Comparison of ENCODE assay signal across 8 cellular contexts in genomic region chr17:38730526-38731379, GRCh38. TPM values are rescaled to one million over a fixed set of nuclear protein-coding genes. Genes with fewer than 3 reads are reported as not detected.
DNase-seq lines count a peak whose midpoint lies in the region; ATAC-seq and TF ChIP-seq lines count a peak whose summit lies in the region.

No MANE protein-coding gene starts in this region.

- peak; percentile 94 to 98 for TF ChIP-seq POLR2A in Peyer's patch (IDR thresholded peaks at IDR 0.05)

- no peak overlapping the region for H3K23ac ChIP-seq in H9 (ENCODE audit: insufficient read length, low read depth, low read length)

- no peak overlapping the region for H3T11ph ChIP-seq in H9 (ENCODE audit: low read length)

- H2BK15ac ChIP-seq in H9 (ENCODE audit: low read depth, low read length), result no peak overlapping the region

- TF ChIP-seq CTCF in H9 (conservative IDR thresholded peaks at IDR 0.05), result no peak
- no peak for TF ChIP-seq CTCF in Peyer's patch (IDR thresholded peaks at IDR 0.05)

- no peaks in the 10 kb centered on the region for H3K9me3 ChIP-seq in H9 (ENCODE audit: control insufficient read depth, low read depth, low read length)
- H3K9me3 ChIP-seq in Peyer's patch, result no peaks in the 10 kb centered on the region
- H3K9me3 ChIP-seq in stomach smooth muscle (ENCODE audit: control insufficient read depth in 2 of 2, low read length in 2 of 2), result no peaks in the 10 kb centered on the region

- H3K4me1 Mint-ChIP-seq in H9, result peaks cover 20 to 39% of the 10 kb centered on the region in 2 experiments
- H3K4me1 Mint-ChIP-seq in central memory CD8-positive, alpha-beta T cell, result peaks cover 84% of the 10 kb centered on the region

- H3K9ac ChIP-seq in H9 (ENCODE audit: extremely low read depth, insufficient read length, low read length) (peak overlapping the region; percentile 50), stomach smooth muscle (ENCODE audit: low read length in 2 of 2) (peak overlapping the region; percentile 86)

- H3K4me2 ChIP-seq in H9 (ENCODE audit: insufficient read depth, insufficient read length, low read length), result peak overlapping the region; percentile 82

- H3K4me1 ChIP-seq in H9 (ENCODE audit: insufficient read depth, low read length) (peaks cover 2% of the 10 kb centered on the region; the same call in 1 of the 2 replicates), Peyer's patch (peaks cover 12 to 69% (median 32%) of the 10 kb centered on the region in 4 donors), stomach smooth muscle (ENCODE audit: control insufficient read depth, insufficient read depth, low read length) (peaks cover 43% of the 10 kb centered on the region)

- ATAC-seq in central memory CD8-positive, alpha-beta T cell (replicated peaks; ENCODE audit: extremely low read depth, poor library complexity, severe bottlenecking), result no peak
- ATAC-seq in left lobe of liver (peak; percentile 76), GM21423 (IDR thresholded peaks at IDR 0.05; ENCODE audit: unreplicated experiment) (no peak), GM18867 (IDR thresholded peaks at IDR 0.05; ENCODE audit: unreplicated experiment) (no peak)

- peaks cover 0 to 5% (median 0%) of the 10 kb centered on the region in 3 donors for H3K36me3 ChIP-seq in Peyer's patch
- H3K36me3 ChIP-seq in stomach smooth muscle (ENCODE audit: control insufficient read depth in 2 of 2, insufficient read depth in 2 of 2, low read length in 2 of 2), result peaks cover 4 to 12% of the 10 kb centered on the region in 2 donors

- H2AK5ac ChIP-seq in H9 (ENCODE audit: insufficient read length, low read length), result no peak overlapping the region

- H2BK12ac ChIP-seq in H9 (ENCODE audit: insufficient read length, low read depth, low read length), result no peak overlapping the region

- no peak overlapping the region for H2BK5ac ChIP-seq in H9 (ENCODE audit: insufficient read length, low read length)

- H3K56ac ChIP-seq in H9 (ENCODE audit: insufficient read length, low read depth, low read length), result no peak overlapping the region

- peaks cover 5% of the 10 kb centered on the region for H3K23me2 ChIP-seq in H9 (ENCODE audit: insufficient read length, low read depth, low read length, poor library complexity, severe bottlenecking)

- H3K14ac ChIP-seq in H9 (ENCODE audit: insufficient read depth, low read length), result no peak overlapping the region

- H4K20me1 ChIP-seq in H9 (ENCODE audit: control insufficient read depth, insufficient read depth, insufficient read length), result no peaks in the 10 kb centered on the region

- H3K4me3 Mint-ChIP-seq in H9, result peak overlapping the region; percentile 82 to 96
- H3K4me3 Mint-ChIP-seq in central memory CD8-positive, alpha-beta T cell, result peak overlapping the region; percentile 93

- no peaks in the 10 kb centered on the region; a peak in 1 of 5 replicates for H3K9me3 Mint-ChIP-seq in H9
- H3K9me3 Mint-ChIP-seq in central memory CD8-positive, alpha-beta T cell, result peaks cover 5% of the 10 kb centered on the region

- no peaks in the 10 kb centered on the region for H3K79me2 ChIP-seq in H9 (ENCODE audit: insufficient read depth, low read length)

- H3K4me3 ChIP-seq in Peyer's patch (peak overlapping the region; percentile 78 to 96 (median 86)), stomach smooth muscle (ENCODE audit: low read length in 2 of 2) (peak overlapping the region; percentile 86 to 88)

- H3K18ac ChIP-seq in H9 (ENCODE audit: insufficient read length, low read depth, low read length), result no peak overlapping the region

- peak; percentile 53 for DNase-seq in AG20443 (ENCODE audit: low spot score)
- DNase-seq in H9, result peak; percentile 76
- peak; percentile 42 to 96 (median 95) for DNase-seq in Peyer's patch
- no peak for DNase-seq in central memory CD8-positive, alpha-beta T cell (ENCODE audit: low spot score in 2 of 2)
- DNase-seq in left lobe of liver (ENCODE audit: low spot score), result peak; percentile 97

- no peak overlapping the region for H4K5ac ChIP-seq in H9 (ENCODE audit: insufficient read length, low read depth, low read length)

- peaks cover 3 to 29% (median 28%) of the 10 kb centered on the region in 3 experiments; a peak in 6 of 7 replicates for H3K36me3 Mint-ChIP-seq in H9 (ENCODE audit: insufficient read depth in 1 of 3, low read depth in 3 of 3)
- H3K36me3 Mint-ChIP-seq in central memory CD8-positive, alpha-beta T cell (ENCODE audit: insufficient read depth), result peaks cover 31% of the 10 kb centered on the region

- H3K27ac ChIP-seq in H9 (ENCODE audit: insufficient read length, low read depth, low read length), result no peak overlapping the region
- H3K27ac ChIP-seq in Peyer's patch, result peak overlapping the region; percentile 91 to 99 (median 96)
- peak overlapping the region; percentile 88 for H3K27ac ChIP-seq in stomach smooth muscle (ENCODE audit: low read length)

- no peak overlapping the region for H2AFZ ChIP-seq in H9 (ENCODE audit: low read length)

- peak overlapping the region; percentile 76 to 83 (median 80); a peak in 6 of 7 replicates for H3K27ac Mint-ChIP-seq in H9
- peak overlapping the region; percentile 86 for H3K27ac Mint-ChIP-seq in central memory CD8-positive, alpha-beta T cell (ENCODE audit: low read depth)

- H3K4ac ChIP-seq in H9 (ENCODE audit: low read depth, low read length), result no peak overlapping the region

- H4K91ac ChIP-seq in H9 (ENCODE audit: insufficient read length, low read depth, low read length), result no peak overlapping the region

- H3K27me3 ChIP-seq in H9 (ENCODE audit: insufficient read depth, low read length) (peaks cover 5% of the 10 kb centered on the region; the same call in 1 of the 2 replicates), Peyer's patch (no peaks in the 10 kb centered on the region), stomach smooth muscle (ENCODE audit: control insufficient read depth in 1 of 2, insufficient read depth in 2 of 2, low read length in 2 of 2) (no peaks in the 10 kb centered on the region)

- H4K8ac ChIP-seq in H9 (replicated peaks; ENCODE audit: insufficient read length, low read depth, low read length), result no peak overlapping the region

- H3K27me3 Mint-ChIP-seq in H9 (ENCODE audit: low read depth), result peaks cover 32% of the 10 kb centered on the region
- H3K27me3 Mint-ChIP-seq in central memory CD8-positive, alpha-beta T cell, result no peaks in the 10 kb centered on the region

- no peaks in the 10 kb centered on the region for H3K79me1 ChIP-seq in H9 (ENCODE audit: insufficient read depth, low read depth, low read length, poor library complexity, severe bottlenecking)

- no peak overlapping the region for H2BK20ac ChIP-seq in H9 (ENCODE audit: low read depth, low read length, poor library complexity, severe bottlenecking)

- no peak overlapping the region for H2BK120ac ChIP-seq in H9 (ENCODE audit: low read depth, low read length, poor library complexity, severe bottlenecking)

- no CpG with 5 or more reads among the region's 27 CpGs for WGBS in H9 (ENCODE audit: extremely low coverage, insufficient read length, low lambda C conversion rate)

RNA-seq across cellular contexts. Expression of gene CISD3, which starts 0.6 kb away (rescaled TPM):
- total RNA-seq in H9 (2021), result 10.7 and 11.2 TPM in 2 replicates
- total RNA-seq in Peyer's patch, result 10 to 100 TPM; 10.7 to 55.0 (median 43.2) TPM
- 81.9 TPM for total RNA-seq in left lobe of liver

RNA-seq across cellular contexts. Expression of gene PCGF2, which starts 17.4 kb away (rescaled TPM):
- 106 and 116 TPM in 2 replicates for total RNA-seq in H9 (2021)
- 10 to 100 TPM in 2 of 4 donors, 1 to 10 TPM in 2; 8.3 to 41.9 (median 14.5) TPM for total RNA-seq in Peyer's patch
- total RNA-seq in left lobe of liver, result 4.4 TPM

RNA-seq across cellular contexts. Expression of gene PSMB3, which starts 21.8 kb away (rescaled TPM):
- total RNA-seq in H9 (2021) (242 and 252 TPM in 2 replicates), Peyer's patch (100 to 1,000 TPM; 106 to 165 (median 109) TPM), left lobe of liver (98.2 TPM)

RNA-seq across cellular contexts. Expression of gene MLLT6, which starts 25.7 kb away (rescaled TPM):
- 25.1 and 26.4 TPM in 2 replicates for total RNA-seq in H9 (2021)
- 100 to 1,000 TPM in 3 of 4 donors, 10 to 100 TPM in 1; 69.2 to 297 (median 190) TPM for total RNA-seq in Peyer's patch
- 29.5 TPM for total RNA-seq in left lobe of liver

RNA-seq across cellular contexts. Expression of gene EPOP, which starts 56.0 kb away (rescaled TPM):
- total RNA-seq in H9 (2021) (5.9 and 6.1 TPM in 2 replicates), Peyer's patch (1 to 10 TPM in 1 of 4 donors, under 1 TPM in 1, not detected in 2; 0.54 to 3.3 TPM), left lobe of liver (2.7 TPM)

Comparison
In these comparisons a context has a peak if more than half of its experiments do, and no peak if none do; other contexts are left out.
1. DNase-seq: peak in AG20443 (single experiment), H9 (single experiment), Peyer's patch (3 of 3) and left lobe of liver (single experiment); none in central memory CD8-positive, alpha-beta T cell (0 of 2).